Comparison of ENCODE assay signal across 1 cellular context in the genomic region with DNA sequence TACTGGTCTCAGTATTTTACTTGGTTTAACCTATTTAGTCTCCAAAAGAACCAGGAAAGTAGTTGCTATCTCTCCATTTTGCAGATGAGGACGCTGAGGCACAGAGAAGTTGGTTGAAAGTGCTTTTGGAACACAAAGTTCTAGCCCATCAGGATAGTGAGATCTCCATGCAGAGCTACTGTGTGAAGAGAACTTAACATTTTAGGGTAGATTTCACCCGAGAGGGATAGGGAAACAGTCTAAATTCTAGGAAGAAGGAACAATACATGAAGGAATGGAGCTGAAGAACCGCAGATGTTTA.
TF ChIP-seq lines count a peak whose summit lies in the region.

No MANE protein-coding gene starts in this region.

TF ChIP-seq in H1, 55 proteins besides CTCF, POLR2A, EP300 and RAD21:
- no peak for TF ChIP-seq HDAC2 (IDR thresholded peaks at IDR 0.05; ENCODE audit: borderline replicate concordance in 1 of 2, low read depth in 2 of 2, low read length in 2 of 2)
- TF ChIP-seq ATF3 (IDR thresholded peaks at IDR 0.05; ENCODE audit: insufficient read depth, low read depth, low read length): no peak
- TF ChIP-seq CTBP2 (IDR thresholded peaks at IDR 0.05; ENCODE audit: borderline replicate concordance, insufficient read depth, insufficient read length, low read length): no peak
- no peak for TF ChIP-seq YY1 (IDR thresholded peaks at IDR 0.05; ENCODE audit: low read depth, low read length)
- no peak for TF ChIP-seq ZNF274 (IDR thresholded peaks at IDR 0.05; ENCODE audit: borderline replicate concordance, extremely low read depth, low read length)
- TF ChIP-seq, protein P1, sequence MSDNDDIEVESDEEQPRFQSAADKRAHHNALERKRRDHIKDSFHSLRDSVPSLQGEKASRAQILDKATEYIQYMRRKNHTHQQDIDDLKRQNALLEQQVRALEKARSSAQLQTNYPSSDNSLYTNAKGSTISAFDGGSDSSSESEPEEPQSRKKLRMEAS (IDR thresholded peaks at IDR 0.05): no peak
- TF ChIP-seq CREB1 (IDR thresholded peaks at IDR 0.05): no peak
- no peak for TF ChIP-seq GTF2F1 (IDR thresholded peaks at IDR 0.05; ENCODE audit: borderline replicate concordance, low read depth, low read length)
- no peak for TF ChIP-seq JUN (IDR thresholded peaks at IDR 0.05; ENCODE audit: low read depth, low read length)
- TF ChIP-seq, protein P2, sequence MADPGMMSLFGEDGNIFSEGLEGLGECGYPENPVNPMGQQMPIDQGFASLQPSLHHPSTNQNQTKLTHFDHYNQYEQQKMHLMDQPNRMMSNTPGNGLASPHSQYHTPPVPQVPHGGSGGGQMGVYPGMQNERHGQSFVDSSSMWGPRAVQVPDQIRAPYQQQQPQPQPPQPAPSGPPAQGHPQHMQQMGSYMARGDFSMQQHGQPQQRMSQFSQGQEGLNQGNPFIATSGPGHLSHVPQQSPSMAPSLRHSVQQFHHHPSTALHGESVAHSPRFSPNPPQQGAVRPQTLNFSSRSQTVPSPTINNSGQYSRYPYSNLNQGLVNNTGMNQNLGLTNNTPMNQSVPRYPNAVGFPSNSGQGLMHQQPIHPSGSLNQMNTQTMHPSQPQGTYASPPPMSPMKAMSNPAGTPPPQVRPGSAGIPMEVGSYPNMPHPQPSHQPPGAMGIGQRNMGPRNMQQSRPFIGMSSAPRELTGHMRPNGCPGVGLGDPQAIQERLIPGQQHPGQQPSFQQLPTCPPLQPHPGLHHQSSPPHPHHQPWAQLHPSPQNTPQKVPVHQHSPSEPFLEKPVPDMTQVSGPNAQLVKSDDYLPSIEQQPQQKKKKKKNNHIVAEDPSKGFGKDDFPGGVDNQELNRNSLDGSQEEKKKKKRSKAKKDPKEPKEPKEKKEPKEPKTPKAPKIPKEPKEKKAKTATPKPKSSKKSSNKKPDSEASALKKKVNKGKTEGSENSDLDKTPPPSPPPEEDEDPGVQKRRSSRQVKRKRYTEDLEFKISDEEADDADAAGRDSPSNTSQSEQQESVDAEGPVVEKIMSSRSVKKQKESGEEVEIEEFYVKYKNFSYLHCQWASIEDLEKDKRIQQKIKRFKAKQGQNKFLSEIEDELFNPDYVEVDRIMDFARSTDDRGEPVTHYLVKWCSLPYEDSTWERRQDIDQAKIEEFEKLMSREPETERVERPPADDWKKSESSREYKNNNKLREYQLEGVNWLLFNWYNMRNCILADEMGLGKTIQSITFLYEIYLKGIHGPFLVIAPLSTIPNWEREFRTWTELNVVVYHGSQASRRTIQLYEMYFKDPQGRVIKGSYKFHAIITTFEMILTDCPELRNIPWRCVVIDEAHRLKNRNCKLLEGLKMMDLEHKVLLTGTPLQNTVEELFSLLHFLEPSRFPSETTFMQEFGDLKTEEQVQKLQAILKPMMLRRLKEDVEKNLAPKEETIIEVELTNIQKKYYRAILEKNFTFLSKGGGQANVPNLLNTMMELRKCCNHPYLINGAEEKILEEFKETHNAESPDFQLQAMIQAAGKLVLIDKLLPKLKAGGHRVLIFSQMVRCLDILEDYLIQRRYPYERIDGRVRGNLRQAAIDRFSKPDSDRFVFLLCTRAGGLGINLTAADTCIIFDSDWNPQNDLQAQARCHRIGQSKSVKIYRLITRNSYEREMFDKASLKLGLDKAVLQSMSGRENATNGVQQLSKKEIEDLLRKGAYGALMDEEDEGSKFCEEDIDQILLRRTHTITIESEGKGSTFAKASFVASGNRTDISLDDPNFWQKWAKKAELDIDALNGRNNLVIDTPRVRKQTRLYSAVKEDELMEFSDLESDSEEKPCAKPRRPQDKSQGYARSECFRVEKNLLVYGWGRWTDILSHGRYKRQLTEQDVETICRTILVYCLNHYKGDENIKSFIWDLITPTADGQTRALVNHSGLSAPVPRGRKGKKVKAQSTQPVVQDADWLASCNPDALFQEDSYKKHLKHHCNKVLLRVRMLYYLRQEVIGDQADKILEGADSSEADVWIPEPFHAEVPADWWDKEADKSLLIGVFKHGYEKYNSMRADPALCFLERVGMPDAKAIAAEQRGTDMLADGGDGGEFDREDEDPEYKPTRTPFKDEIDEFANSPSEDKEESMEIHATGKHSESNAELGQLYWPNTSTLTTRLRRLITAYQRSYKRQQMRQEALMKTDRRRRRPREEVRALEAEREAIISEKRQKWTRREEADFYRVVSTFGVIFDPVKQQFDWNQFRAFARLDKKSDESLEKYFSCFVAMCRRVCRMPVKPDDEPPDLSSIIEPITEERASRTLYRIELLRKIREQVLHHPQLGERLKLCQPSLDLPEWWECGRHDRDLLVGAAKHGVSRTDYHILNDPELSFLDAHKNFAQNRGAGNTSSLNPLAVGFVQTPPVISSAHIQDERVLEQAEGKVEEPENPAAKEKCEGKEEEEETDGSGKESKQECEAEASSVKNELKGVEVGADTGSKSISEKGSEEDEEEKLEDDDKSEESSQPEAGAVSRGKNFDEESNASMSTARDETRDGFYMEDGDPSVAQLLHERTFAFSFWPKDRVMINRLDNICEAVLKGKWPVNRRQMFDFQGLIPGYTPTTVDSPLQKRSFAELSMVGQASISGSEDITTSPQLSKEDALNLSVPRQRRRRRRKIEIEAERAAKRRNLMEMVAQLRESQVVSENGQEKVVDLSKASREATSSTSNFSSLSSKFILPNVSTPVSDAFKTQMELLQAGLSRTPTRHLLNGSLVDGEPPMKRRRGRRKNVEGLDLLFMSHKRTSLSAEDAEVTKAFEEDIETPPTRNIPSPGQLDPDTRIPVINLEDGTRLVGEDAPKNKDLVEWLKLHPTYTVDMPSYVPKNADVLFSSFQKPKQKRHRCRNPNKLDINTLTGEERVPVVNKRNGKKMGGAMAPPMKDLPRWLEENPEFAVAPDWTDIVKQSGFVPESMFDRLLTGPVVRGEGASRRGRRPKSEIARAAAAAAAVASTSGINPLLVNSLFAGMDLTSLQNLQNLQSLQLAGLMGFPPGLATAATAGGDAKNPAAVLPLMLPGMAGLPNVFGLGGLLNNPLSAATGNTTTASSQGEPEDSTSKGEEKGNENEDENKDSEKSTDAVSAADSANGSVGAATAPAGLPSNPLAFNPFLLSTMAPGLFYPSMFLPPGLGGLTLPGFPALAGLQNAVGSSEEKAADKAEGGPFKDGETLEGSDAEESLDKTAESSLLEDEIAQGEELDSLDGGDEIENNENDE (IDR thresholded peaks at IDR 0.05; ENCODE audit: insufficient replicate concordance, low read length): no peak
- TF ChIP-seq SAP30 (IDR thresholded peaks at IDR 0.05; ENCODE audit: insufficient read depth, insufficient replicate concordance, low read length): no peak
- TF ChIP-seq USF2 (IDR thresholded peaks at IDR 0.05; ENCODE audit: low read length): no peak
- no peak for TF ChIP-seq NANOG (IDR thresholded peaks at IDR 0.05; ENCODE audit: insufficient read depth, low read depth, low read length, poor library complexity, severe bottlenecking)
TF ChIP-seq in H1: peak in this region for 0.
